In the genomic region with DNA sequence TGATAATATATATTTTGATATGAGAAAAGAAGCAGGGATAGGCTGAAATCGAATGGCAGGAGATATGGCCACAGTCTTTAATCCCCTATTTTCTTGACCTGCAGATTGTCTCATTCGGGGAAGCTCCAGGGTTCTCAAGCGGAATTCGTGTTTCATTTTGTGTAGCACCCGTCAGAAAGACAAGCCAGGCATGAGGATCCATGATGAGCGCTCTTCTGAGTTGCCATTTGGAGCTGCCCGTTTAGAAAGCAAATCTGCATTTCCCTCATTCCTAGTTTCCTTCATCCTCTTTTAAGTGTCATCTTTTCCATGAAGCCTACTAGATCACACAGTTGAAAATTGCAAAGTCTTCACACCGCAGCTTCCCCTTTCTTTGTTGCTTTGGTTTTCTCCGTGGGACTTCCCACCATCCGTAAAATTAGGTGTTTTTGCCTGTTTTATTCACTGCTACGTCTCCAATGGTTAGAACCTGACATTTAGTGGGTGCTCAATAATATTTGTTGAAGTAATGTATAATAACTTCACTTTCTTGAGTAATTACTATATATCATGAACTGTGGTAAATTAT, we compare ENCODE assay signal across 14 cellular contexts. TPM values are rescaled to one million over a fixed set of nuclear protein-coding genes. Genes with fewer than 3 reads are reported as not detected.
"Had no signal": no experiment of that assay in that cellular context is flagged by ENCODE, and none has a peak within 500 bp of the region (broad histone marks: within the 10 kb centered on the region; RNA-seq: fewer than 3 reads in every experiment).

No MANE protein-coding gene starts in this region.

- H2AFZ ChIP-seq: neural progenitor cell had no signal

- H3K27me3 ChIP-seq: body of pancreas, neural progenitor cell, ovary, thyroid gland, uterus had no signal

- H3K4me3 ChIP-seq: body of pancreas, neural progenitor cell, ovary, thyroid gland, uterus had no signal

- H3K9ac ChIP-seq: neural progenitor cell had no signal

- H3K4me1 ChIP-seq: neural progenitor cell, thyroid gland had no signal

- H3K4me2 ChIP-seq: neural progenitor cell had no signal

- ATAC-seq: body of pancreas had no signal

- H3K36me3 ChIP-seq: neural progenitor cell, ovary, thyroid gland, uterus had no signal

- FAIRE-seq: keratinocyte had no signal

- H3K27ac ChIP-seq: body of pancreas, neural progenitor cell, ovary, thyroid gland had no signal

- DNase-seq: activated B cell treated with CpG ODN at 0.5 μM for 24 hours; activated CD4-positive, alpha-beta T cell treated with anti-CD3 and anti-CD28 coated beads, Interleukin-2, amount 10 ng/mL, durations not matched to agents 7 days and 5 days; activated naive CD4-positive, alpha-beta T cell treated with anti-CD3 and anti-CD28 coated beads, Interleukin-2, amount 50 U/mL, for 16 hours; activated T-cell treated with anti-CD3 and anti-CD28 coated beads for 4 hours; body of pancreas; central memory CD4-positive, alpha-beta T cell; ovary; stimulated activated CD4-positive, alpha-beta T cell treated with anti-CD3 and anti-CD28 coated beads, Interleukin-4, amount 100 ng/mL, for 4 hours; thyroid gland; uterus had no signal

- H3K9me3 ChIP-seq: body of pancreas, ovary, thyroid gland, uterus had no signal

RNA-seq across cellular contexts. Expression of gene HNMT, which starts 16.9 kb away (rescaled TPM):
- total RNA-seq: activated B cell treated with CpG ODN at 0.5 μM for 24 hours; activated CD4-positive, alpha-beta T cell treated with anti-CD3 and anti-CD28 coated beads, Interleukin-2, amount 10 ng/mL, durations not matched to agents 7 days and 5 days; activated CD8-positive, alpha-beta memory T cell treated with anti-CD3 and anti-CD28 coated beads for 36 hours; activated T-helper 2 cell treated with anti-CD3 and anti-CD28 coated beads, Interferon-gamma antibody, Interleukin-2, Interleukin-4, amounts not matched to agents 10 μg/mL and 5 μg/mL and 100 μg/mL, durations not matched to agents 14 hours and 24 hours and 36 hours had no signal
